ENCODE assay signal across 15 cellular contexts in the genomic region with DNA sequence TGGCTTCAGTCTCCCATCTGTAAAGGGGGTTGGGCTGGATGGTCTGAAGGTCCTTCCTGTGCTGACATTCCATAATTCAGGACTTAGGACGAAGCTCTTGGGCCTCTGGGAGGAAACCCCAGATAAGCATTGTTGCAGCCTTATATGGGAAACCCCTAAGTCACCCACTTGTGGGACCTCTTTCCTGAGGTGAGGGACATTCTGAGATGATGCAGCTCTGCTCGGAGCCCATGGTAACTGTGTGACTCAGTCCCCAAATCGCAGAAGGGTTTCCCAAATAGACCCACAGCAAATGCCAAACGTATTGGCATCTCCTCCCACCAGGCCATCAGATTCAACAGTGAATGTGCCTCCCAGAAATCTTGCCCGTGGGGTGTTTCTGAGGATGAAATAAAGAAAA. TPM values are rescaled to one million over a fixed set of nuclear protein-coding genes. Genes with fewer than 3 reads are reported as not detected.
"Had no signal": no experiment of that assay in that cellular context is flagged by ENCODE, and none has a peak within 500 bp of the region (broad histone marks: within the 10 kb centered on the region; RNA-seq: fewer than 3 reads in every experiment).

No MANE protein-coding gene starts in this region.

RNA-seq across cellular contexts. Expression of a gene that starts 9.4 kb away (rescaled TPM):
- total RNA-seq: astrocyte, bronchial epithelial cell, cardiac muscle cell had no signal

RNA-seq across cellular contexts. Expression of a gene that starts 47.2 kb away (rescaled TPM):
- total RNA-seq: ascending aorta, astrocyte, body of pancreas, breast epithelium, bronchial epithelial cell, cardiac muscle cell, cardiac septum, cerebellum, chondrocyte had no signal

RNA-seq across cellular contexts. Expression of a gene that starts 52.9 kb away (rescaled TPM):
- total RNA-seq: activated naive CD4-positive, alpha-beta T cell treated with anti-CD3 and anti-CD28 coated beads for 36 hours; activated naive CD4-positive, alpha-beta T cell treated with anti-CD3 and anti-CD28 coated beads, Interleukin-2, amount 50 U/mL, for 72 hours; activated T-cell treated with anti-CD3 and anti-CD28 coated beads, Interleukin-2, amount 50 U/mL, for 4 hours; activated T-cell treated with anti-CD3 and anti-CD28 coated beads, Interleukin-2, amount 50 U/mL, for 72 hours; activated T-helper 1 cell treated with anti-CD3 and anti-CD28 coated beads, Interleukin-12 subunit alpha, Interleukin-12 subunit beta, Interleukin-2, Interleukin-4 antibody, amounts not matched to agents 30 ng/mL and 10 ng/mL and 1 ng/mL, durations not matched to agents 14 hours and 24 hours and 36 hours; activated T-helper 17 cell treated with anti-CD3 and anti-CD28 coated beads, Interleukin-2, amount 50 U/mL, for 72 hours; ascending aorta; astrocyte; body of pancreas; breast epithelium; bronchial epithelial cell; cardiac muscle cell; cardiac septum; cerebellum; chondrocyte had no signal
